16 cellular contexts compared by ENCODE assay signal in genomic region chr6:170270984-170271593, GRCh38. TPM values are rescaled to one million over a fixed set of nuclear protein-coding genes. Genes with fewer than 3 reads are reported as not detected.
A peak's percentile ranks its signal among the peaks of the same experiment; 100 is the strongest.
DNase-seq lines count a peak whose midpoint lies in the region; TF ChIP-seq lines count a peak whose summit lies in the region.
"Had no signal": no experiment of that assay in that cellular context is flagged by ENCODE, and none has a peak within 500 bp of the region (broad histone marks: within the 10 kb centered on the region; RNA-seq: fewer than 3 reads in every experiment).

No MANE protein-coding gene starts in this region.

- H3K4me1 Mint-ChIP-seq in activated naive CD4-positive, alpha-beta T cell treated with anti-CD3 and anti-CD28 coated beads, Interleukin-2, amount 50 U/mL, for 24 hours = peaks cover 27% of the 10 kb centered on the region
- peaks cover 24% of the 10 kb centered on the region for H3K4me1 Mint-ChIP-seq in dendritic cell treated with granulocyte-macrophage colony-stimulating factor and Interleukin-4, amounts not matched to agents 40 ng/mL and 50 ng/mL, for 4 days (ENCODE audit: low read depth)
- H3K4me1 Mint-ChIP-seq in progenitor cell of endocrine pancreas (ENCODE audit: low read depth) = peaks cover 34% of the 10 kb centered on the region

- H3K79me2 ChIP-seq in Loucy (ENCODE audit: insufficient read depth, low read length) = no peaks in the 10 kb centered on the region
- H3K79me2 ChIP-seq: parathyroid adenoma had no signal

- peak overlapping the region; percentile 74 for H3K9ac ChIP-seq in Loucy (ENCODE audit: low read depth, low read length, poor library complexity, severe bottlenecking)
- H3K9ac ChIP-seq: parathyroid adenoma had no signal

- H3K4me3 ChIP-seq in Loucy (ENCODE audit: low read length, poor library complexity, severe bottlenecking) = peak overlapping the region; percentile 74
- H3K4me3 ChIP-seq: K562 had no signal

- no peaks in the 10 kb centered on the region for H3K9me3 ChIP-seq in Loucy (ENCODE audit: insufficient read depth, low read depth, low read length)

- no peaks in the 10 kb centered on the region for H3F3A ChIP-seq in Loucy (ENCODE audit: low read depth)

- H3K4me2 ChIP-seq in Loucy (ENCODE audit: low read depth, low read length, poor library complexity, severe bottlenecking) = peak overlapping the region; percentile 80

- DNase-seq in activated naive CD4-positive, alpha-beta T cell (lab: John Stamatoyannopoulos, UW) = no peak
- DNase-seq in progenitor cell of endocrine pancreas (ENCODE audit: low spot score, unreplicated experiment) (no peak), HuH-7.5 (ENCODE audit: low spot score) (no peak), COLO829 (ENCODE audit: low spot score) (no peak)
- DNase-seq in stimulated activated CD4-positive, alpha-beta T cell treated with anti-CD3 and anti-CD28 coated beads, Interleukin-15, amount 100 ng/mL, for 24 hours = no peak
- DNase-seq: erythroblast, HFFc6, midbrain, NCI-H1105 treated with DMSO at 0.1 percent for 48 hours, NCI-H2227 treated with DMSO at 0.1 percent for 48 hours, SIG-M5 had no signal

- peak overlapping the region; percentile 81 for H2AFZ ChIP-seq in Loucy (ENCODE audit: low read length)
- H2AFZ ChIP-seq: parathyroid adenoma had no signal

- peaks cover 17% of the 10 kb centered on the region for H3K4me1 ChIP-seq in Loucy (ENCODE audit: insufficient read depth, low read length, poor library complexity, severe bottlenecking)
- H3K4me1 ChIP-seq: parathyroid adenoma had no signal

- H3K27ac Mint-ChIP-seq in activated naive CD4-positive, alpha-beta T cell treated with anti-CD3 and anti-CD28 coated beads, Interleukin-2, amount 50 U/mL, for 24 hours = peak overlapping the region; percentile 76
- peak overlapping the region; percentile 71 for H3K27ac Mint-ChIP-seq in dendritic cell treated with granulocyte-macrophage colony-stimulating factor and Interleukin-4, amounts not matched to agents 40 ng/mL and 50 ng/mL, for 4 days
- H3K27ac Mint-ChIP-seq in progenitor cell of endocrine pancreas = peak overlapping the region; percentile 88
- H3K27ac Mint-ChIP-seq: HFFc6 had no signal

- TF ChIP-seq CTCF in Loucy (conservative IDR thresholded peaks at IDR 0.05; ENCODE audit: low read length) (no peak), progenitor cell of endocrine pancreas (IDR thresholded peaks at IDR 0.05; ENCODE audit: unreplicated experiment) (no peak)

- H3K9me2 ChIP-seq in Loucy (replicated peaks; ENCODE audit: low read depth, low read length) = no peaks in the 10 kb centered on the region

- peak overlapping the region; percentile 88 for H3K4me3 Mint-ChIP-seq in activated naive CD4-positive, alpha-beta T cell treated with anti-CD3 and anti-CD28 coated beads, Interleukin-2, amount 50 U/mL, for 24 hours
- H3K4me3 Mint-ChIP-seq in dendritic cell treated with granulocyte-macrophage colony-stimulating factor and Interleukin-4, amounts not matched to agents 40 ng/mL and 50 ng/mL, for 4 days = no peak overlapping the region
- H3K4me3 Mint-ChIP-seq in progenitor cell of endocrine pancreas (ENCODE audit: low read depth) = no peak overlapping the region
- H3K4me3 Mint-ChIP-seq: HFFc6 had no signal

- intact Hi-C loops in dendritic cell treated with granulocyte-macrophage colony-stimulating factor and Interleukin-4, amounts not matched to agents 40 ng/mL and 50 ng/mL, for 4 days (cut with micrococcal nuclease) = no loop called here

- H3K36me3 ChIP-seq in Loucy (ENCODE audit: insufficient read depth, low read length) = no peaks in the 10 kb centered on the region

- peaks cover 4% of the 10 kb centered on the region for H3K36me3 Mint-ChIP-seq in activated naive CD4-positive, alpha-beta T cell treated with anti-CD3 and anti-CD28 coated beads, Interleukin-2, amount 50 U/mL, for 24 hours
- no peaks in the 10 kb centered on the region for H3K36me3 Mint-ChIP-seq in dendritic cell treated with granulocyte-macrophage colony-stimulating factor and Interleukin-4, amounts not matched to agents 40 ng/mL and 50 ng/mL, for 4 days (ENCODE audit: low read depth)
- peaks cover 1% of the 10 kb centered on the region for H3K36me3 Mint-ChIP-seq in progenitor cell of endocrine pancreas (ENCODE audit: insufficient read depth)

- H4K20me1 ChIP-seq in Loucy (ENCODE audit: insufficient read depth, low read length, poor library complexity, severe bottlenecking) = no peaks in the 10 kb centered on the region

- H3K27me3 ChIP-seq in Loucy (ENCODE audit: insufficient read depth, low read length, poor library complexity, severe bottlenecking) = no peaks in the 10 kb centered on the region

- no peaks in the 10 kb centered on the region for H3K9me3 Mint-ChIP-seq in activated naive CD4-positive, alpha-beta T cell treated with anti-CD3 and anti-CD28 coated beads, Interleukin-2, amount 50 U/mL, for 24 hours
- H3K9me3 Mint-ChIP-seq in dendritic cell treated with granulocyte-macrophage colony-stimulating factor and Interleukin-4, amounts not matched to agents 40 ng/mL and 50 ng/mL, for 4 days = no peaks in the 10 kb centered on the region
- H3K9me3 Mint-ChIP-seq in progenitor cell of endocrine pancreas (ENCODE audit: low read depth) = no peaks in the 10 kb centered on the region
- H3K9me3 Mint-ChIP-seq: HFFc6 had no signal

- H3K27me3 Mint-ChIP-seq in activated naive CD4-positive, alpha-beta T cell treated with anti-CD3 and anti-CD28 coated beads, Interleukin-2, amount 50 U/mL, for 24 hours = no peaks in the 10 kb centered on the region
- H3K27me3 Mint-ChIP-seq in dendritic cell treated with granulocyte-macrophage colony-stimulating factor and Interleukin-4, amounts not matched to agents 40 ng/mL and 50 ng/mL, for 4 days = peaks cover 18% of the 10 kb centered on the region
- peaks cover 16% of the 10 kb centered on the region for H3K27me3 Mint-ChIP-seq in progenitor cell of endocrine pancreas

RNA-seq across cellular contexts. Expression of gene DLL1, which starts 19.8 kb away (rescaled TPM):
- 75.3 and 79.1 TPM in 2 replicates for total RNA-seq in progenitor cell of endocrine pancreas
- total RNA-seq: K562 had no signal

RNA-seq across cellular contexts. Expression of gene FAM120B, which starts 35.5 kb away (rescaled TPM):
- 46.2 and 49.3 TPM in 2 replicates for total RNA-seq in progenitor cell of endocrine pancreas
